Comparison of ENCODE assay signal across 8 cellular contexts in the genomic region with DNA sequence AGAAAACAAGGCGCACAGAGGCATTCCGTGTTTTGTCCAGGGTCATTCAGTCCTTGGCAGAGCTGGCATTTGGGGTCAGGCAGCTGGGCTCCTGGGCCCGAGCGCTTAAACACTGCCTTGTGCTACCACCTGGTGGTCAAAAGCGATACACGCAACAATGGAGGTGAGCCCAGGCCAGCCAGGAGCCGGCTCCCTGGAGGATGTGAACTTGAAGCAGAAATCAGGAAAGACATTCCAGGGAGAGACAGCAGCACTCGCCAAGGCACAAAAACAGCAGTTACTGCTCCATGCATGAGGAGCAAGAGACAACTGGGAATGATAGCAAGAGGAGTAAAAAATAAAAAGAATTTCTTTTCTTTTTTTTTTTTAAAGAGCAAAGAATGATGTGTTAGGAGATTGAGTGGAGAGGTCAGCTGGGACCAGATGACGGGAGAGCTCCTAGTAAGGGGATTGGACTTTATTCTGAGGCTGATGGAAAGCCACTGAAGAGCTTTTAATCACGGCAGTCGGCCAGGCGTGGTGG. TPM values are rescaled to one million over a fixed set of nuclear protein-coding genes. Genes with fewer than 3 reads are reported as not detected.
DNase-seq lines count a peak whose midpoint lies in the region; ATAC-seq and TF ChIP-seq lines count a peak whose summit lies in the region.

No MANE protein-coding gene starts in this region.

- peak; percentile 61 for TF ChIP-seq CTCF in GM20000 (IDR thresholded peaks at IDR 0.05; ENCODE audit: extremely low read depth, missing control alignments)
- TF ChIP-seq CTCF in PC-3 (conservative IDR thresholded peaks at IDR 0.05; ENCODE audit: low read depth, low read length) = peak; percentile 91
- TF ChIP-seq CTCF in fibroblast of the aortic adventitia (IDR thresholded peaks at IDR 0.05; ENCODE audit: insufficient read depth, low read length) = peak; percentile 84
- TF ChIP-seq CTCF in suprapubic skin (IDR thresholded peaks at IDR 0.05) = peak; percentile 69 to 75

- no peaks in the 10 kb centered on the region for H4K20me1 ChIP-seq in PC-3 (ENCODE audit: low read length)

- WGBS in suprapubic skin = 24% methylated on average over 12 of the region's 12 CpGs

- H3K4me2 ChIP-seq in PC-3 (ENCODE audit: low read length) = no peak overlapping the region

- CTCF ChIA-PET in PC-3 (lab: Charles Lee) = interaction anchor here (0.6 to 1.4 kb wide), 5 partner anchors 96 to 361 kb away, joined by 3 to 20 read pairs (median 3); no protein-coding TSS in a partner anchor

- POLR2A ChIA-PET in PC-3 (lab: Charles Lee; ENCODE audit: unreplicated experiment) = interaction anchor here (0.6 kb wide), 1 partner anchor 286 kb away, joined by 3 read pairs; no protein-coding TSS in a partner anchor

- no peak overlapping the region for H2AFZ ChIP-seq in PC-3 (ENCODE audit: low read length)

- no peaks in the 10 kb centered on the region for H3K9me2 ChIP-seq in PC-3 (replicated peaks; ENCODE audit: low read length)

- H3K4me3 ChIP-seq in PC-3 (ENCODE audit: low read length) (no peak overlapping the region), fibroblast of the aortic adventitia (ENCODE audit: low read depth, low read length) (no peak overlapping the region), suprapubic skin (no peak overlapping the region)

- H3F3A ChIP-seq in PC-3 (ENCODE audit: low read length, unreplicated experiment) = no peaks in the 10 kb centered on the region

- H3K9me3 ChIP-seq in PC-3 (ENCODE audit: low read length) = no peaks in the 10 kb centered on the region
- H3K9me3 ChIP-seq in suprapubic skin = no peaks in the 10 kb centered on the region

- DNase-seq in DMS153 (lab: John Stamatoyannopoulos, UW) (peak; percentile 18), GM20000 (ENCODE audit: low spot score) (peak; percentile 84), PC-3 (peak; percentile 81), fibroblast of the aortic adventitia (ENCODE audit: low read depth) (peak; percentile 83), nucleus accumbens (lab: John Stamatoyannopoulos, UW) (peak in 52 of 56 donors; percentile 6 to 85 (median 57)), suprapubic skin (ENCODE audit: low spot score in 2 of 2) (peak; percentile 83)
- DNase-seq in activated T-cell treated with anti-CD3 and anti-CD28 coated beads, Interleukin-2, amount 50 U/mL, for 48 hours = peak; percentile 76 to 77

- H3K4me1 ChIP-seq in PC-3 (ENCODE audit: insufficient read depth, low read length) = no peaks in the 10 kb centered on the region
- peaks cover 6% of the 10 kb centered on the region for H3K4me1 ChIP-seq in suprapubic skin

- intact Hi-C loops in PC-3 (cut with micrococcal nuclease) = loop anchor here (1.0 to 5.0 kb wide), 4 partner anchors 108 to 636 kb away; no protein-coding TSS in a partner anchor

- no peak overlapping the region for H3K27ac ChIP-seq in PC-3 (ENCODE audit: low read length)
- H3K27ac ChIP-seq in suprapubic skin = no peak overlapping the region

- H3K9ac ChIP-seq in PC-3 (ENCODE audit: low read length) = no peak overlapping the region

- H3K36me3 ChIP-seq in PC-3 (ENCODE audit: low read depth, low read length) = no peaks in the 10 kb centered on the region
- H3K36me3 ChIP-seq in suprapubic skin = no peaks in the 10 kb centered on the region

- no peaks in the 10 kb centered on the region for H3K27me3 ChIP-seq in PC-3 (ENCODE audit: low read length)
- H3K27me3 ChIP-seq in suprapubic skin = no peaks in the 10 kb centered on the region

- ATAC-seq in HG03571 (IDR thresholded peaks at IDR 0.05; ENCODE audit: unreplicated experiment) (peak; percentile 96), PC-3 (peak; percentile 100)

- no peaks in the 10 kb centered on the region for H3K79me2 ChIP-seq in PC-3 (ENCODE audit: low read length)

- BruUV-seq in PC-3 (replicated peaks; lab: Mats Ljungman, UMichigan) = no TSS peak

- TF ChIP-seq EP300 in suprapubic skin (IDR thresholded peaks at IDR 0.05) = no peak

- no peak for TF ChIP-seq POLR2A in suprapubic skin (IDR thresholded peaks at IDR 0.05)

RNA-seq across cellular contexts. Expression of a gene that starts 20.7 kb away (rescaled TPM):
- total RNA-seq in PC-3 (2014; rRNA removed) = not detected in 2 replicates
- not detected in 2 replicates for total RNA-seq in fibroblast of the aortic adventitia (ENCODE audit: low replicate concordance)
- total RNA-seq in suprapubic skin = 1 to 10 TPM in 3 of 4 donors, not detected in 1; 2.3 to 9.8 (median 6.3) TPM

RNA-seq across cellular contexts. Expression of a gene that starts 38.3 kb away (rescaled TPM):
- not detected in 2 replicates for total RNA-seq in PC-3 (2014; rRNA removed)
- not detected in 2 replicates for total RNA-seq in fibroblast of the aortic adventitia (ENCODE audit: low replicate concordance)
- total RNA-seq in suprapubic skin = not detected

RNA-seq across cellular contexts. Expression of a gene that starts 41.9 kb away (rescaled TPM):
- total RNA-seq in PC-3 (2014; rRNA removed) (not detected in 2 replicates), fibroblast of the aortic adventitia (ENCODE audit: low replicate concordance) (not detected in 2 replicates), suprapubic skin (not detected)

RNA-seq across cellular contexts. Expression of a gene that starts 47.2 kb away (rescaled TPM):
- total RNA-seq in PC-3 (2014; rRNA removed) = 1.7 and 1.8 TPM in 2 replicates
- not detected in 2 replicates for total RNA-seq in fibroblast of the aortic adventitia (ENCODE audit: low replicate concordance)
- total RNA-seq in suprapubic skin = 1 to 10 TPM in 2 of 4 donors, not detected in 2; 2.0 to 4.2 TPM

RNA-seq across cellular contexts. Expression of a gene that starts 48.6 kb away (rescaled TPM):
- total RNA-seq in PC-3 (2014; rRNA removed) = 0.26 TPM in 1 of 2 replicates, not detected in the other
- total RNA-seq in fibroblast of the aortic adventitia (ENCODE audit: low replicate concordance) = 0.18 and 1.6 TPM in 2 replicates
- 10 to 100 TPM in 1 of 4 donors, 1 to 10 TPM in 3; 5.1 to 14.5 (median 7.4) TPM for total RNA-seq in suprapubic skin

Comparison
In these comparisons a context has a peak if more than half of its experiments do, and no peak if none do; other contexts are left out.
1. DNase-seq: peak in every context shown above with its lines; median percentile 84 in GM20000; 83 in fibroblast of the aortic adventitia; 83 in suprapubic skin; 81 in PC-3; 76 in activated T-cell treated with anti-CD3 and anti-CD28 coated beads, Interleukin-2, amount 50 U/mL, for 48 hours; 57 in nucleus accumbens; 18 in DMS153.